In genomic region chr19:8617984-8618383, GRCh38 we compare ENCODE assay signal across 1 cellular context.
TF ChIP-seq lines count a peak whose summit lies in the region.

No MANE protein-coding gene starts in this region.

TF ChIP-seq in GM23338, 12 proteins besides CTCF, POLR2A, EP300 and RAD21:
- TF ChIP-seq ZNF462 (CRISPR knock-in tag; IDR thresholded peaks at IDR 0.05) (no peak), ZNF114 (CRISPR knock-in tag; IDR thresholded peaks at IDR 0.05) (no peak), ZNF331 (CRISPR knock-in tag; IDR thresholded peaks at IDR 0.05; ENCODE audit: low read depth) (no peak), CREB1 (CRISPR knock-in tag; IDR thresholded peaks at IDR 0.05; ENCODE audit: low read depth) (no peak), EZH2 (IDR thresholded peaks at IDR 0.05; ENCODE audit: low read depth, unreplicated experiment) (no peak), POLR2AphosphoS5 (IDR thresholded peaks at IDR 0.05; ENCODE audit: low read depth) (no peak), ETS1 (IDR thresholded peaks at IDR 0.05) (no peak), JUNB (IDR thresholded peaks at IDR 0.05; ENCODE audit: unreplicated experiment) (no peak), NANOG (IDR thresholded peaks at IDR 0.05; ENCODE audit: borderline replicate concordance) (no peak), REST (IDR thresholded peaks at IDR 0.05; ENCODE audit: unreplicated experiment) (no peak), EZH2phosphoT487 (IDR thresholded peaks at IDR 0.05; ENCODE audit: unreplicated experiment) (no peak)
